22 cellular contexts compared by ENCODE assay signal in genomic region chr11:100793525-100793924, GRCh38.
"Had no signal": no experiment of that assay in that cellular context is flagged by ENCODE, and none has a peak within 500 bp of the region (broad histone marks: within the 10 kb centered on the region; RNA-seq: fewer than 3 reads in every experiment).

No MANE protein-coding gene starts in this region.

- H3K9me3 ChIP-seq: heart left ventricle, mucosa of descending colon, right atrium auricular region, suprapubic skin, thyroid gland, upper lobe of left lung, uterus had no signal

- H3K27me3 Mint-ChIP-seq: naive thymus-derived CD8-positive, alpha-beta T cell had no signal

- H3K36me3 Mint-ChIP-seq: naive thymus-derived CD8-positive, alpha-beta T cell had no signal

- H3K27me3 ChIP-seq: foreskin keratinocyte, heart left ventricle, right atrium auricular region, suprapubic skin, thyroid gland, upper lobe of left lung, uterus had no signal

- H3K4me1 Mint-ChIP-seq: naive thymus-derived CD8-positive, alpha-beta T cell had no signal

- FAIRE-seq: endometrium, islet of Langerhans, small intestine had no signal

- H3K4me3 ChIP-seq: coronary artery, heart left ventricle, mucosa of descending colon, right atrium auricular region, suprapubic skin, thyroid gland, upper lobe of left lung, uterus had no signal

- H3K4me1 ChIP-seq: foreskin keratinocyte, thyroid gland, upper lobe of left lung had no signal

- H3K36me3 ChIP-seq: right atrium auricular region, suprapubic skin, thyroid gland, upper lobe of left lung, uterus had no signal

- ATAC-seq: foreskin keratinocyte; heart left ventricle; mucosa of descending colon; naive thymus-derived CD8-positive, alpha-beta T cell; stimulated activated naive CD8-positive, alpha-beta T cell treated with anti-CD3 and anti-CD28 coated beads, Interleukin-15, Interleukin-2, amounts not matched to agents 100 U/mL and 50 U/mL, for 24 hours had no signal

- DNase-seq: effector memory CD4-positive, alpha-beta T cell; erythroblast; foreskin keratinocyte; heart left ventricle; hippocampal formation; kidney glomerular epithelial cell; mucosa of descending colon; naive thymus-derived CD8-positive, alpha-beta T cell; posterior cingulate gyrus; small intestine; stimulated activated CD4-positive, alpha-beta T cell treated with anti-CD3 and anti-CD28 coated beads, Interleukin-12 subunit alpha, Interleukin-12 subunit beta, amount 100 ng/mL, for 4 hours; stimulated activated CD4-positive, alpha-beta T cell treated with anti-CD3 and anti-CD28 coated beads, Interleukin-2, amount 100 ng/mL, for 48 hours; stimulated activated naive CD8-positive, alpha-beta T cell treated with anti-CD3 and anti-CD28 coated beads, Interleukin-15, Interleukin-2, amounts not matched to agents 100 U/mL and 50 U/mL, for 24 hours; thyroid gland; upper lobe of left lung; uterus had no signal

- H3K27ac ChIP-seq: coronary artery, foreskin keratinocyte, heart left ventricle, right atrium auricular region, suprapubic skin, thyroid gland, upper lobe of left lung, uterus had no signal

- H3K4me3 Mint-ChIP-seq: naive thymus-derived CD8-positive, alpha-beta T cell; neural crest cell had no signal
